In the genomic region with DNA sequence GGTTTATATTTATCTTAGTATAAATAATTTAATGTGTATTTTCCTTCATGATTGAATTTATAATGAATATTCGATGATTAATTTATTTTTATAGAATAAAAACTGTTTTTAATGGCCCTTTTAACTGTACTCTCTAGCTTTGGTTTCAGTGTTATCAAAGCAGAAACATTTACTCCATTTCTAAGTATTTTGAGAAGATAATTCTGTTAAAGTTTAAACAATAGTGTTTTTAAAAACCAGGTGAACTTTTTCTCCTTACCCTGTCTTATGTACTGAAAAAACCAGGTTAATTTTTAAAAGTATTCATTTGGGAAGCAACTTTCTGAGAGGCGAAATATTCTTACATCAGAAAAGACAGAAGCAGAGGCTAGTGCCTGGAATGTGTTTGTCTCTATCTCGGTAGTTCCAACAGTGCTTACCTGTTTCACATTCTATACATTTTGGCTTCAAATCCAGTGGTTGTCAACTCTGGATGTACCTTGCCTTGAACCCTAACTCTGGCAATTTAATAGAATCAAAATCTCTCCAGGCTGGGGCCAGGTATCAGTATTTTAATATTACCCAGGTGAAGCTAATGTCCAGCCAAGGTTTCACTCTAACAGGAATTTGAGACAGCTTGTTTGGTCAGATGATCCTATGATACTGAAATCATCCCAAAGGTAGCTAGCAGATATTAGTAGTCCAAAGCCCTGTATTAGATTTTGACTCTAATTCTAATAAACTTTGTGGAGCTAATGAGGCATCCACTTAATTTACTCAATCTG, we compare ENCODE assay signal across 16 cellular contexts.
DNase-seq lines count a peak whose midpoint lies in the region; ATAC-seq, FAIRE-seq and TF ChIP-seq lines count a peak whose summit lies in the region.
"Had no signal": no experiment of that assay in that cellular context is flagged by ENCODE, and none has a peak within 500 bp of the region (broad histone marks: within the 10 kb centered on the region; RNA-seq: fewer than 3 reads in every experiment).

No MANE protein-coding gene starts in this region.

- peak overlapping the region; percentile 21; the same call in 1 of the 3 replicates for H3K4me2 ChIP-seq in A549
- no peak overlapping the region for H3K4me2 ChIP-seq in smooth muscle cell
- H3K4me2 ChIP-seq: BLaER1 treated with 17β-estradiol and CSF1 and Interleukin-3, amounts not matched to agents 10 nM and 100 nM had no signal

- no peak overlapping the region for H2AFZ ChIP-seq in smooth muscle cell (ENCODE audit: low read depth)

- FAIRE-seq in A549 (lab: Jason Lieb, UNC) (no peak), frontal cortex (lab: Jason Lieb, UNC) (no peak)
- FAIRE-seq: H1, HTR-8/SVneo had no signal

- H3K4me3 ChIP-seq in A549 (no peak overlapping the region), endocrine pancreas (ENCODE audit: control insufficient read depth, insufficient read depth, low read length) (peak overlapping the region; percentile 40), right lobe of liver (peak overlapping the region in 2 of 3 donors; percentile 21 to 26), smooth muscle cell (peak overlapping the region; percentile 15)
- H3K4me3 ChIP-seq: BLaER1 treated with 17β-estradiol and CSF1 and Interleukin-3, amounts not matched to agents 10 nM and 100 nM had no signal

- POLR2A ChIA-PET in A549 (lab: Yijun Ruan, JAX): no interaction called here

- H3K4me1 ChIP-seq in A549: peaks cover 56% of the 10 kb centered on the region
- peaks cover 21% of the 10 kb centered on the region for H3K4me1 ChIP-seq in endocrine pancreas (ENCODE audit: control insufficient read depth, insufficient read depth, low read length)
- H3K4me1 ChIP-seq in right lobe of liver: peaks cover 0 to 24% (median 0%) of the 10 kb centered on the region in 4 donors
- no peaks in the 10 kb centered on the region for H3K4me1 ChIP-seq in smooth muscle cell (ENCODE audit: low read depth)
- H3K4me1 ChIP-seq: BLaER1 treated with 17β-estradiol and CSF1 and Interleukin-3, amounts not matched to agents 10 nM and 100 nM had no signal

- TF ChIP-seq RAD21 in A549 (conservative IDR thresholded peaks at IDR 0.05 in 1 of 2, IDR thresholded peaks at IDR 0.05 in 1 of 2): no peak

- H3K79me2 ChIP-seq in smooth muscle cell (ENCODE audit: low read depth): no peaks in the 10 kb centered on the region

- no peak for TF ChIP-seq EP300 in A549 (IDR thresholded peaks at IDR 0.05)

- DNase-seq in A549 (ENCODE audit: low read depth in 1 of 2, low spot score in 1 of 2) (no peak), right lobe of liver (no peak), smooth muscle cell (lab: John Stamatoyannopoulos, UW; ENCODE audit: unreplicated experiment) (no peak), frontal cortex (ENCODE audit: low spot score in 2 of 2) (no peak), posterior vena cava (ENCODE audit: low spot score) (no peak)
- DNase-seq: 8988T; Calu3; CD8-positive, alpha-beta T cell; DMS79 treated with DMSO at 0.1 percent for 48 hours; GF-D8; H9 had no signal

- H3K27me3 ChIP-seq in endocrine pancreas (ENCODE audit: control insufficient read depth, insufficient read depth, low read length) (no peaks in the 10 kb centered on the region), right lobe of liver (no peaks in the 10 kb centered on the region), smooth muscle cell (ENCODE audit: low read depth) (peaks cover 16% of the 10 kb centered on the region)
- H3K27me3 ChIP-seq: BLaER1 treated with 17β-estradiol and CSF1 and Interleukin-3, amounts not matched to agents 10 nM and 100 nM had no signal

- no peaks in the 10 kb centered on the region for H3K36me3 ChIP-seq in endocrine pancreas (ENCODE audit: control insufficient read depth, insufficient read depth, low read length)
- H3K36me3 ChIP-seq in right lobe of liver: no peaks in the 10 kb centered on the region
- H3K36me3 ChIP-seq in smooth muscle cell (ENCODE audit: low read depth): no peaks in the 10 kb centered on the region
- H3K36me3 ChIP-seq: BLaER1 treated with 17β-estradiol and CSF1 and Interleukin-3, amounts not matched to agents 10 nM and 100 nM had no signal

- intact Hi-C loops in right lobe of liver (cut with DNase I) (no loop called here), posterior vena cava (cut with DNase I) (no loop called here)

- no peak for TF ChIP-seq POLR2A in A549 (IDR thresholded peaks at IDR 0.05; ENCODE audit: low read length)
- no peak for TF ChIP-seq POLR2A in right lobe of liver (IDR thresholded peaks at IDR 0.05)

- H3K9ac ChIP-seq in endocrine pancreas (ENCODE audit: control insufficient read depth, insufficient read depth, low read length) (no peak overlapping the region), smooth muscle cell (ENCODE audit: low read depth) (no peak overlapping the region)
- H3K9ac ChIP-seq: BLaER1 treated with 17β-estradiol and CSF1 and Interleukin-3, amounts not matched to agents 10 nM and 100 nM had no signal

- H3K27ac ChIP-seq in A549: peak overlapping the region; percentile 3 to 47; a peak in 3 of 6 replicates
- H3K27ac ChIP-seq in right lobe of liver: peak overlapping the region; percentile 31 to 80 (median 77)
- no peak overlapping the region for H3K27ac ChIP-seq in smooth muscle cell (ENCODE audit: low read depth)
- H3K27ac ChIP-seq: BLaER1 treated with 17β-estradiol and CSF1 and Interleukin-3, amounts not matched to agents 10 nM and 100 nM had no signal

- ATAC-seq in A549 (no peak), right lobe of liver (peak; percentile 72 to 84 (median 79)), GM21717 (IDR thresholded peaks at IDR 0.05; ENCODE audit: unreplicated experiment) (no peak)
- ATAC-seq: CD8-positive, alpha-beta T cell had no signal

- peaks cover 17% of the 10 kb centered on the region; the same call in 2 of the 3 replicates for H3K9me3 ChIP-seq in A549
- H3K9me3 ChIP-seq in endocrine pancreas (ENCODE audit: control insufficient read depth, low read length): no peaks in the 10 kb centered on the region
- no peaks in the 10 kb centered on the region for H3K9me3 ChIP-seq in right lobe of liver
- H3K9me3 ChIP-seq in smooth muscle cell (replicated peaks; ENCODE audit: low read depth): no peaks in the 10 kb centered on the region

- CTCF ChIA-PET in A549 (lab: Yijun Ruan, JAX): no interaction called here

- no peak for TF ChIP-seq CTCF in A549 (IDR thresholded peaks at IDR 0.05)
- no peak for TF ChIP-seq CTCF in right lobe of liver (IDR thresholded peaks at IDR 0.05)
- TF ChIP-seq CTCF in smooth muscle cell (IDR thresholded peaks at IDR 0.05; ENCODE audit: borderline replicate concordance, insufficient read depth, poor library complexity, severe bottlenecking): no peak

- no peaks in the 10 kb centered on the region for H3F3A ChIP-seq in smooth muscle cell (ENCODE audit: low read depth)

- H4K20me1 ChIP-seq in smooth muscle cell (ENCODE audit: low read depth): peaks cover 20% of the 10 kb centered on the region
- H4K20me1 ChIP-seq: BLaER1 treated with 17β-estradiol and CSF1 and Interleukin-3, amounts not matched to agents 10 nM and 100 nM had no signal

- WGBS in A549 (ENCODE audit: missing lambda C conversion rate): 65% methylated on average over 3 of the region's 3 CpGs
- 35% methylated on average over 3 of the region's 3 CpGs for WGBS in right lobe of liver (ENCODE audit: insufficient coverage, low coverage, low lambda C conversion rate, missing lambda C conversion rate)
- WGBS in smooth muscle cell (ENCODE audit: low lambda C conversion rate): 80% methylated on average over 3 of the region's 3 CpGs

TF ChIP-seq in A549, 52 proteins besides CTCF, POLR2A, EP300 and RAD21 (continues in another document):
- TF ChIP-seq MYC (IDR thresholded peaks at IDR 0.05; ENCODE audit: borderline replicate concordance, low read length) (no peak), FOXS1 (CRISPR knock-in tag; IDR thresholded peaks at IDR 0.05) (no peak), CBX2 (IDR thresholded peaks at IDR 0.05; ENCODE audit: borderline replicate concordance, low read depth) (no peak), MAZ (IDR thresholded peaks at IDR 0.05; ENCODE audit: borderline replicate concordance, low read depth, low read length) (no peak), EHF (CRISPR knock-in tag; IDR thresholded peaks at IDR 0.05) (no peak), NPAS2 (CRISPR knock-in tag; IDR thresholded peaks at IDR 0.05; ENCODE audit: borderline replicate concordance) (no peak), HOXA7 (CRISPR knock-in tag; IDR thresholded peaks at IDR 0.05) (no peak), RCOR1 (IDR thresholded peaks at IDR 0.05; ENCODE audit: low read depth, low read length) (no peak), POLR2AphosphoS2 (conservative IDR thresholded peaks at IDR 0.05; ENCODE audit: low read length) (no peak), HES2 (IDR thresholded peaks at IDR 0.05) (no peak), KDM1A (IDR thresholded peaks at IDR 0.05; ENCODE audit: low read depth) (no peak), JUN (IDR thresholded peaks at IDR 0.05) (no peak), BHLHE40 (IDR thresholded peaks at IDR 0.05; ENCODE audit: low read depth, low read length) (no peak), TFCP2L1 (CRISPR knock-in tag; IDR thresholded peaks at IDR 0.05) (no peak)
- TF ChIP-seq, protein P1, sequence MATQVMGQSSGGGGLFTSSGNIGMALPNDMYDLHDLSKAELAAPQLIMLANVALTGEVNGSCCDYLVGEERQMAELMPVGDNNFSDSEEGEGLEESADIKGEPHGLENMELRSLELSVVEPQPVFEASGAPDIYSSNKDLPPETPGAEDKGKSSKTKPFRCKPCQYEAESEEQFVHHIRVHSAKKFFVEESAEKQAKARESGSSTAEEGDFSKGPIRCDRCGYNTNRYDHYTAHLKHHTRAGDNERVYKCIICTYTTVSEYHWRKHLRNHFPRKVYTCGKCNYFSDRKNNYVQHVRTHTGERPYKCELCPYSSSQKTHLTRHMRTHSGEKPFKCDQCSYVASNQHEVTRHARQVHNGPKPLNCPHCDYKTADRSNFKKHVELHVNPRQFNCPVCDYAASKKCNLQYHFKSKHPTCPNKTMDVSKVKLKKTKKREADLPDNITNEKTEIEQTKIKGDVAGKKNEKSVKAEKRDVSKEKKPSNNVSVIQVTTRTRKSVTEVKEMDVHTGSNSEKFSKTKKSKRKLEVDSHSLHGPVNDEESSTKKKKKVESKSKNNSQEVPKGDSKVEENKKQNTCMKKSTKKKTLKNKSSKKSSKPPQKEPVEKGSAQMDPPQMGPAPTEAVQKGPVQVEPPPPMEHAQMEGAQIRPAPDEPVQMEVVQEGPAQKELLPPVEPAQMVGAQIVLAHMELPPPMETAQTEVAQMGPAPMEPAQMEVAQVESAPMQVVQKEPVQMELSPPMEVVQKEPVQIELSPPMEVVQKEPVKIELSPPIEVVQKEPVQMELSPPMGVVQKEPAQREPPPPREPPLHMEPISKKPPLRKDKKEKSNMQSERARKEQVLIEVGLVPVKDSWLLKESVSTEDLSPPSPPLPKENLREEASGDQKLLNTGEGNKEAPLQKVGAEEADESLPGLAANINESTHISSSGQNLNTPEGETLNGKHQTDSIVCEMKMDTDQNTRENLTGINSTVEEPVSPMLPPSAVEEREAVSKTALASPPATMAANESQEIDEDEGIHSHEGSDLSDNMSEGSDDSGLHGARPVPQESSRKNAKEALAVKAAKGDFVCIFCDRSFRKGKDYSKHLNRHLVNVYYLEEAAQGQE (IDR thresholded peaks at IDR 0.05): no peak

Comparison
In these comparisons a context has a peak if more than half of its experiments do, and no peak if none do; other contexts are left out.
1. ATAC-seq: peak in right lobe of liver (4 of 4); none in A549 (0 of 2) and GM21717 (single experiment).